In genomic region chr15:74234598-74234875, GRCh38 we compare ENCODE assay signal across 1 cellular context.
TF ChIP-seq lines count a peak whose summit lies in the region.

No MANE protein-coding gene starts in this region.

TF ChIP-seq in A549, 52 proteins besides CTCF, POLR2A, EP300 and RAD21 (continued from another document):
- TF ChIP-seq, protein P1, sequence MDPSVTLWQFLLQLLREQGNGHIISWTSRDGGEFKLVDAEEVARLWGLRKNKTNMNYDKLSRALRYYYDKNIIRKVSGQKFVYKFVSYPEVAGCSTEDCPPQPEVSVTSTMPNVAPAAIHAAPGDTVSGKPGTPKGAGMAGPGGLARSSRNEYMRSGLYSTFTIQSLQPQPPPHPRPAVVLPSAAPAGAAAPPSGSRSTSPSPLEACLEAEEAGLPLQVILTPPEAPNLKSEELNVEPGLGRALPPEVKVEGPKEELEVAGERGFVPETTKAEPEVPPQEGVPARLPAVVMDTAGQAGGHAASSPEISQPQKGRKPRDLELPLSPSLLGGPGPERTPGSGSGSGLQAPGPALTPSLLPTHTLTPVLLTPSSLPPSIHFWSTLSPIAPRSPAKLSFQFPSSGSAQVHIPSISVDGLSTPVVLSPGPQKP (IDR thresholded peaks at IDR 0.05; ENCODE audit: low read depth, low read length) = no peak
- TF ChIP-seq NPAS2 (CRISPR knock-in tag; IDR thresholded peaks at IDR 0.05; ENCODE audit: borderline replicate concordance) = no peak
- TF ChIP-seq EHMT2 (IDR thresholded peaks at IDR 0.05; ENCODE audit: low read depth) = no peak
- no peak for TF ChIP-seq CBX8 (IDR thresholded peaks at IDR 0.05)
- no peak for TF ChIP-seq NR3C1 (IDR thresholded peaks at IDR 0.05)
- TF ChIP-seq, protein P2, sequence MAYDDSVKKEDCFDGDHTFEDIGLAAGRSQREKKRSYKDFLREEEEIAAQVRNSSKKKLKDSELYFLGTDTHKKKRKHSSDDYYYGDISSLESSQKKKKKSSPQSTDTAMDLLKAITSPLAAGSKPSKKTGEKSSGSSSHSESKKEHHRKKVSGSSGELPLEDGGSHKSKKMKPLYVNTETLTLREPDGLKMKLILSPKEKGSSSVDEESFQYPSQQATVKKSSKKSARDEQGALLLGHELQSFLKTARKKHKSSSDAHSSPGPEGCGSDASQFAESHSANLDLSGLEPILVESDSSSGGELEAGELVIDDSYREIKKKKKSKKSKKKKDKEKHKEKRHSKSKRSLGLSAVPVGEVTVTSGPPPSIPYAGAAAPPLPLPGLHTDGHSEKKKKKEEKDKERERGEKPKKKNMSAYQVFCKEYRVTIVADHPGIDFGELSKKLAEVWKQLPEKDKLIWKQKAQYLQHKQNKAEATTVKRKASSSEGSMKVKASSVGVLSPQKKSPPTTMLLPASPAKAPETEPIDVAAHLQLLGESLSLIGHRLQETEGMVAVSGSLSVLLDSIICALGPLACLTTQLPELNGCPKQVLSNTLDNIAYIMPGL (CRISPR knock-in tag; IDR thresholded peaks at IDR 0.05; ENCODE audit: borderline replicate concordance) = no peak
- no peak for TF ChIP-seq SREBF2 (IDR thresholded peaks at IDR 0.05)
- TF ChIP-seq CBX2 (IDR thresholded peaks at IDR 0.05; ENCODE audit: borderline replicate concordance, low read depth) = no peak
